9 cellular contexts compared by ENCODE assay signal in the genomic region with DNA sequence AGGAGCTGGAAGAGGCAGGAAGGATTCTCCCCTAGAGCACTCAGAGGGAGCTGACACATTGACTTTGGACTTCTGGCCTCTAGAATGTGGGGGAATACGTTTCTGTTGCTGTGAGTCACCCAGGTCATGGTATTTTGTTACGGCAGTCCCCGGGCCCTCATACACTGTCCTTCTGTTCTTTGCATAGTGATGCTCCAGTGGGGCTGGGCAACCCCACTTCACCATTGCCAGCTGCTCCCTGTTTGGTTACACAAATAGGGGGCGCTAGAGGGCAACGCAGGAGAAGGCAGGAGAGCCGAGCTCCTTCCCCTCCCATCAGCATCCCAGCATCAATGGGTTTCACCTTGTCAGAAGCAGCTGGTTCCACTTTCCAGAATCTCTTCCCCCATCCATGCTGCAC.
DNase-seq lines count a peak whose midpoint lies in the region; ATAC-seq and TF ChIP-seq lines count a peak whose summit lies in the region.
"Had no signal": no experiment of that assay in that cellular context is flagged by ENCODE, and none has a peak within 500 bp of the region (broad histone marks: within the 10 kb centered on the region; RNA-seq: fewer than 3 reads in every experiment).

No MANE protein-coding gene starts in this region.

- H3K4me3 Mint-ChIP-seq in activated CD4-positive, alpha-beta T cell treated with anti-CD3 and anti-CD28 coated beads, Interleukin-2, amount 10 ng/mL, durations not matched to agents 7 days and 5 days = no peak overlapping the region
- no peak overlapping the region for H3K4me3 Mint-ChIP-seq in activated T-helper 17 cell treated with anti-CD3 and anti-CD28 coated beads, Interleukin-2, amount 50 U/mL, for 72 hours

- H3K4me3 ChIP-seq in retinal pigment epithelial cell (ENCODE audit: low read length) (no peak overlapping the region), Peyer's patch (no peak overlapping the region)

- peaks cover 0 to 7% (median 0%) of the 10 kb centered on the region in 4 donors for H3K9me3 ChIP-seq in Peyer's patch

- no peaks in the 10 kb centered on the region for H3K4me1 ChIP-seq in Peyer's patch

- no peaks in the 10 kb centered on the region for H3K36me3 ChIP-seq in Peyer's patch

- TF ChIP-seq CTCF in retinal pigment epithelial cell (conservative IDR thresholded peaks at IDR 0.05; ENCODE audit: low read depth, low read length) (peak; percentile 32), Peyer's patch (IDR thresholded peaks at IDR 0.05) (peak in 3 of 6 experiments; percentile 12 to 18 (median 18))

- TF ChIP-seq POLR2A in Peyer's patch (IDR thresholded peaks at IDR 0.05) = no peak

- no peaks in the 10 kb centered on the region for H3K27me3 Mint-ChIP-seq in activated CD4-positive, alpha-beta T cell treated with anti-CD3 and anti-CD28 coated beads, Interleukin-2, amount 10 ng/mL, durations not matched to agents 7 days and 5 days
- H3K27me3 Mint-ChIP-seq in activated T-helper 17 cell treated with anti-CD3 and anti-CD28 coated beads, Interleukin-2, amount 50 U/mL, for 72 hours = peaks cover 4% of the 10 kb centered on the region

- POLR2A ChIA-PET in activated CD4-positive, alpha-beta T cell treated with anti-CD3 and anti-CD28 coated beads, Interleukin-2, amount 10 ng/mL, durations not matched to agents 7 days and 5 days (lab: Charles Lee) = no interaction called here

- no peak overlapping the region for H3K27ac Mint-ChIP-seq in activated CD4-positive, alpha-beta T cell treated with anti-CD3 and anti-CD28 coated beads, Interleukin-2, amount 10 ng/mL, durations not matched to agents 7 days and 5 days
- no peak overlapping the region for H3K27ac Mint-ChIP-seq in activated T-helper 17 cell treated with anti-CD3 and anti-CD28 coated beads, Interleukin-2, amount 50 U/mL, for 72 hours

- CTCF ChIA-PET in activated CD4-positive, alpha-beta T cell treated with anti-CD3 and anti-CD28 coated beads, Interleukin-2, amount 10 ng/mL, durations not matched to agents 7 days and 5 days (lab: Charles Lee) = interaction anchor here (0.6 to 1.1 kb wide), 2 partner anchors 51 to 62 kb away, joined by 3 read pairs; no protein-coding TSS in a partner anchor

- H3K4me1 Mint-ChIP-seq in activated CD4-positive, alpha-beta T cell treated with anti-CD3 and anti-CD28 coated beads, Interleukin-2, amount 10 ng/mL, durations not matched to agents 7 days and 5 days = no peaks in the 10 kb centered on the region
- no peaks in the 10 kb centered on the region for H3K4me1 Mint-ChIP-seq in activated T-helper 17 cell treated with anti-CD3 and anti-CD28 coated beads, Interleukin-2, amount 50 U/mL, for 72 hours

- DNase-seq in activated CD4-positive, alpha-beta T cell treated with anti-CD3 and anti-CD28 coated beads for 48 hours = peak; percentile 12
- DNase-seq in activated CD4-positive, alpha-beta T cell treated with anti-CD3 and anti-CD28 coated beads, Interleukin-2, amount 10 ng/mL, durations not matched to agents 7 days and 5 days = no peak
- DNase-seq in NAMALWA (ENCODE audit: low spot score) (peak; percentile 37), ecto neural progenitor cell (ENCODE audit: low spot score) (peak; percentile 73), retinal pigment epithelial cell (ENCODE audit: low read depth) (no peak), NCI-H446 treated with DMSO at 0.1 percent for 48 hours (lab: John Stamatoyannopoulos, UW) (no peak), Peyer's patch (no peak)
- DNase-seq: activated effector memory CD4-positive, alpha-beta T cell treated with Interleukin-2 at 50 U/mL for 16 hours had no signal

- H3K36me3 Mint-ChIP-seq in activated CD4-positive, alpha-beta T cell treated with anti-CD3 and anti-CD28 coated beads, Interleukin-2, amount 10 ng/mL, durations not matched to agents 7 days and 5 days (ENCODE audit: low read depth) = no peaks in the 10 kb centered on the region
- no peaks in the 10 kb centered on the region for H3K36me3 Mint-ChIP-seq in activated T-helper 17 cell treated with anti-CD3 and anti-CD28 coated beads, Interleukin-2, amount 50 U/mL, for 72 hours (ENCODE audit: low read depth)

- no peak overlapping the region for H3K27ac ChIP-seq in Peyer's patch

- no peak for ATAC-seq in activated T-helper 17 cell treated with anti-CD3 and anti-CD28 coated beads, Interleukin-2, amount 50 U/mL, for 72 hours (replicated peaks)

- no peaks in the 10 kb centered on the region for H3K27me3 ChIP-seq in Peyer's patch

- peaks cover 5% of the 10 kb centered on the region for H3K9me3 Mint-ChIP-seq in activated CD4-positive, alpha-beta T cell treated with anti-CD3 and anti-CD28 coated beads, Interleukin-2, amount 10 ng/mL, durations not matched to agents 7 days and 5 days
- H3K9me3 Mint-ChIP-seq in activated T-helper 17 cell treated with anti-CD3 and anti-CD28 coated beads, Interleukin-2, amount 50 U/mL, for 72 hours = peaks cover 5% of the 10 kb centered on the region

Comparison
In these comparisons a context has a peak if more than half of its experiments do, and no peak if none do; other contexts are left out.
1. DNase-seq: peak in activated CD4-positive, alpha-beta T cell treated with anti-CD3 and anti-CD28 coated beads for 48 hours (single experiment), NAMALWA (single experiment) and ecto neural progenitor cell (single experiment); none in activated CD4-positive, alpha-beta T cell treated with anti-CD3 and anti-CD28 coated beads, Interleukin-2, amount 10 ng/mL, durations not matched to agents 7 days and 5 days (single experiment), retinal pigment epithelial cell (single experiment), NCI-H446 treated with DMSO at 0.1 percent for 48 hours (single experiment) and Peyer's patch (0 of 3).